ENCODE assay signal across 1 cellular context in the genomic region with DNA sequence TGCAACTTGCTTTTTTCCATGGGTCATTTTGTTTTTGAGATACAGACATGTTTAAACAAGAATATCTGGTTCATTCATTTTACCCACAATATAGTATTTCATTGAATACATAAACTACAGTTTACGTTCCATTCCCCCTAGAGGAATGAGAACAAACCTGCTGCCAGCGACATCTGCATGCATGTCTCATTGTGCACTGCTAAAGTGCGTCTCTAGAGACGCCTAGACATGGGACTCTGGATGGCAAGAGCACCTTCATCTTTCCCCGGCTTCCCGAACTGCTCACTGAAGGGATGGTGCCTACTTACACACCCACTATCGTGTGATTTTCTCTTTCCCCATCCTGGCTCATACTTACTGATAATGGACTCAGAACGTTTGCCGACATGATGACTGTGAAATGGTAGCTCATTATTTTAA.
TF ChIP-seq lines count a peak whose summit lies in the region.

No MANE protein-coding gene starts in this region.

TF ChIP-seq in WTC11, 78 proteins besides CTCF, POLR2A, EP300 and RAD21 (continued from another document):
- TF ChIP-seq AFF4 (CRISPR knock-in tag; IDR thresholded peaks at IDR 0.05; ENCODE audit: borderline replicate concordance) (no peak), ZNF232 (CRISPR knock-in tag; IDR thresholded peaks at IDR 0.05) (no peak), ZNF423 (CRISPR knock-in tag; IDR thresholded peaks at IDR 0.05) (no peak), TEAD1 (CRISPR knock-in tag; IDR thresholded peaks at IDR 0.05) (no peak), ZNF219 (CRISPR knock-in tag; IDR thresholded peaks at IDR 0.05; ENCODE audit: borderline replicate concordance) (no peak), IRF1 (CRISPR knock-in tag; IDR thresholded peaks at IDR 0.05) (no peak), ATF1 (CRISPR knock-in tag; IDR thresholded peaks at IDR 0.05) (no peak), FOXJ3 (CRISPR knock-in tag; IDR thresholded peaks at IDR 0.05; ENCODE audit: borderline replicate concordance) (no peak), CREB1 (CRISPR knock-in tag; IDR thresholded peaks at IDR 0.05) (no peak)
- TF ChIP-seq, protein P1, sequence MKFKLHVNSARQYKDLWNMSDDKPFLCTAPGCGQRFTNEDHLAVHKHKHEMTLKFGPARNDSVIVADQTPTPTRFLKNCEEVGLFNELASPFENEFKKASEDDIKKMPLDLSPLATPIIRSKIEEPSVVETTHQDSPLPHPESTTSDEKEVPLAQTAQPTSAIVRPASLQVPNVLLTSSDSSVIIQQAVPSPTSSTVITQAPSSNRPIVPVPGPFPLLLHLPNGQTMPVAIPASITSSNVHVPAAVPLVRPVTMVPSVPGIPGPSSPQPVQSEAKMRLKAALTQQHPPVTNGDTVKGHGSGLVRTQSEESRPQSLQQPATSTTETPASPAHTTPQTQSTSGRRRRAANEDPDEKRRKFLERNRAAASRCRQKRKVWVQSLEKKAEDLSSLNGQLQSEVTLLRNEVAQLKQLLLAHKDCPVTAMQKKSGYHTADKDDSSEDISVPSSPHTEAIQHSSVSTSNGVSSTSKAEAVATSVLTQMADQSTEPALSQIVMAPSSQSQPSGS (CRISPR knock-in tag; IDR thresholded peaks at IDR 0.05; ENCODE audit: borderline replicate concordance, low read depth) = no peak
- TF ChIP-seq, protein P2, sequence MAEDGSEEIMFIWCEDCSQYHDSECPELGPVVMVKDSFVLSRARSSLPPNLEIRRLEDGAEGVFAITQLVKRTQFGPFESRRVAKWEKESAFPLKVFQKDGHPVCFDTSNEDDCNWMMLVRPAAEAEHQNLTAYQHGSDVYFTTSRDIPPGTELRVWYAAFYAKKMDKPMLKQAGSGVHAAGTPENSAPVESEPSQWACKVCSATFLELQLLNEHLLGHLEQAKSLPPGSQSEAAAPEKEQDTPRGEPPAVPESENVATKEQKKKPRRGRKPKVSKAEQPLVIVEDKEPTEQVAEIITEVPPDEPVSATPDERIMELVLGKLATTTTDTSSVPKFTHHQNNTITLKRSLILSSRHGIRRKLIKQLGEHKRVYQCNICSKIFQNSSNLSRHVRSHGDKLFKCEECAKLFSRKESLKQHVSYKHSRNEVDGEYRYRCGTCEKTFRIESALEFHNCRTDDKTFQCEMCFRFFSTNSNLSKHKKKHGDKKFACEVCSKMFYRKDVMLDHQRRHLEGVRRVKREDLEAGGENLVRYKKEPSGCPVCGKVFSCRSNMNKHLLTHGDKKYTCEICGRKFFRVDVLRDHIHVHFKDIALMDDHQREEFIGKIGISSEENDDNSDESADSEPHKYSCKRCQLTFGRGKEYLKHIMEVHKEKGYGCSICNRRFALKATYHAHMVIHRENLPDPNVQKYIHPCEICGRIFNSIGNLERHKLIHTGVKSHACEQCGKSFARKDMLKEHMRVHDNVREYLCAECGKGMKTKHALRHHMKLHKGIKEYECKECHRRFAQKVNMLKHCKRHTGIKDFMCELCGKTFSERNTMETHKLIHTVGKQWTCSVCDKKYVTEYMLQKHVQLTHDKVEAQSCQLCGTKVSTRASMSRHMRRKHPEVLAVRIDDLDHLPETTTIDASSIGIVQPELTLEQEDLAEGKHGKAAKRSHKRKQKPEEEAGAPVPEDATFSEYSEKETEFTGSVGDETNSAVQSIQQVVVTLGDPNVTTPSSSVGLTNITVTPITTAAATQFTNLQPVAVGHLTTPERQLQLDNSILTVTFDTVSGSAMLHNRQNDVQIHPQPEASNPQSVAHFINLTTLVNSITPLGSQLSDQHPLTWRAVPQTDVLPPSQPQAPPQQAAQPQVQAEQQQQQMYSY (CRISPR knock-in tag; IDR thresholded peaks at IDR 0.05) = no peak
